ENCODE assay signal across 1 cellular context in the genomic region with DNA sequence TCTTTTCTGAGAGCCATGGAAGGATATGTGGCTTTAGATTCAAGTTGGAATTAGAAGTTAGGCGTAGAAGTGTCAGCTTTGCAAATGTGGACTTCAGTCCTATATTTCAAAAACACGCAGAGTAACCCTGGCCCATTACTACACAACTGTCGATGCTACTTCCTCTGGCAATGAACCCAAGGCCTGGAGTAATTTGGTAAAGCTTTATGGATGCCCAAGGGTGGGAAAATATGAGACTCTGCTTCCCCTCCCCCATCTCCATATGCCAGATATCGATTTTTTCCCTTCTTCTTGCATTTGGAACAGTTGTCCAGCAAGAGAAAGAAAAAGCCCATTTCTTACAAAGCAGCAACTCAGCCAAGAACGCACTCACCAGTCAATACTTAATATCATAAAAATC.
TF ChIP-seq lines count a peak whose summit lies in the region.

No MANE protein-coding gene starts in this region.

TF ChIP-seq in K562, 482 proteins besides CTCF, POLR2A, EP300 and RAD21 (continued from another document and continues in another):
- TF ChIP-seq, protein P1, sequence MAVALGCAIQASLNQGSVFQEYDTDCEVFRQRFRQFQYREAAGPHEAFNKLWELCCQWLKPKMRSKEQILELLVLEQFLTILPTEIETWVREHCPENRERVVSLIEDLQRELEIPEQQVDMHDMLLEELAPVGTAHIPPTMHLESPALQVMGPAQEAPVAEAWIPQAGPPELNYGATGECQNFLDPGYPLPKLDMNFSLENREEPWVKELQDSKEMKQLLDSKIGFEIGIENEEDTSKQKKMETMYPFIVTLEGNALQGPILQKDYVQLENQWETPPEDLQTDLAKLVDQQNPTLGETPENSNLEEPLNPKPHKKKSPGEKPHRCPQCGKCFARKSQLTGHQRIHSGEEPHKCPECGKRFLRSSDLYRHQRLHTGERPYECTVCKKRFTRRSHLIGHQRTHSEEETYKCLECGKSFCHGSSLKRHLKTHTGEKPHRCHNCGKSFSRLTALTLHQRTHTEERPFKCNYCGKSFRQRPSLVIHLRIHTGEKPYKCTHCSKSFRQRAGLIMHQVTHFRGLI (CRISPR knock-in tag; IDR thresholded peaks at IDR 0.05) = no peak
- TF ChIP-seq REST (CRISPR knock-in tag; IDR thresholded peaks at IDR 0.05; ENCODE audit: low read depth) (no peak), RBM22 (IDR thresholded peaks at IDR 0.05; ENCODE audit: low read depth, low read length, poor library complexity, severe bottlenecking) (no peak), GATA2 (CRISPR knock-in tag; IDR thresholded peaks at IDR 0.05) (no peak), ZKSCAN8 (CRISPR knock-in tag; IDR thresholded peaks at IDR 0.05) (0 out of 2 replicates have a peak, but pooled peaks have one; percentile 27), SMARCC2 (IDR thresholded peaks at IDR 0.05; ENCODE audit: low read depth) (0 out of 2 replicates have a peak, but pooled peaks have one; percentile 1), CBFA2T2 (conservative IDR thresholded peaks at IDR 0.05) (no peak), SPI1 (IDR thresholded peaks at IDR 0.05; ENCODE audit: borderline replicate concordance, low read depth, low read length) (no peak), FIP1L1 (IDR thresholded peaks at IDR 0.05; ENCODE audit: low read depth, low read length, poor library complexity, severe bottlenecking) (no peak), ZNF695 (CRISPR knock-in tag; IDR thresholded peaks at IDR 0.05) (no peak), DMBX1 (CRISPR knock-in tag; IDR thresholded peaks at IDR 0.05; ENCODE audit: borderline replicate concordance) (peak; percentile 76), CXXC5 (CRISPR knock-in tag; IDR thresholded peaks at IDR 0.05) (peak; percentile 32; the same call in 1 of the 2 replicates), NCOR1 (IDR thresholded peaks at IDR 0.05) (no peak), ZZZ3 (IDR thresholded peaks at IDR 0.05) (no peak), FUS (optimal IDR thresholded peaks at IDR 0.05; ENCODE audit: low read depth, low read length) (no peak), ZNF696 (CRISPR knock-in tag; conservative IDR thresholded peaks at IDR 0.05) (no peak), ETS1 (conservative IDR thresholded peaks at IDR 0.05; ENCODE audit: control insufficient read depth, low read depth, low read length) (no peak), SMAD4 (CRISPR knock-in tag; conservative IDR thresholded peaks at IDR 0.05) (peak; percentile 38; the same call in 1 of the 2 replicates), CLOCK (CRISPR knock-in tag; IDR thresholded peaks at IDR 0.05; ENCODE audit: borderline replicate concordance) (no peak), ZNF79 (CRISPR knock-in tag; IDR thresholded peaks at IDR 0.05; ENCODE audit: low read depth) (no peak), PTTG1 (tag; IDR thresholded peaks at IDR 0.05; ENCODE audit: low read depth) (no peak), NFRKB (IDR thresholded peaks at IDR 0.05; ENCODE audit: low read depth) (peak; percentile 69; the same call in 1 of the 2 replicates), NUFIP1 (IDR thresholded peaks at IDR 0.05; ENCODE audit: partially characterized antibody) (no peak), RBM39 (optimal IDR thresholded peaks at IDR 0.05; ENCODE audit: low read depth, low read length) (no peak), LEF1 (IDR thresholded peaks at IDR 0.05) (0 out of 2 replicates have a peak, but pooled peaks have one; percentile 16), PCBP2 (IDR thresholded peaks at IDR 0.05; ENCODE audit: low read depth, low read length, poor library complexity, severe bottlenecking) (no peak), SIN3A (IDR thresholded peaks at IDR 0.05; ENCODE audit: borderline replicate concordance in 2 of 2, control insufficient read depth in 1 of 2, low read depth in 2 of 2, low read length in 2 of 2) (no peak), ZNF174 (CRISPR knock-in tag; IDR thresholded peaks at IDR 0.05) (no peak), ZNF311 (CRISPR knock-in tag; IDR thresholded peaks at IDR 0.05) (0 out of 2 replicates have a peak, but pooled peaks have one; percentile 53), PHF8 (IDR thresholded peaks at IDR 0.05; ENCODE audit: borderline replicate concordance, low read length) (no peak), CHD4 (IDR thresholded peaks at IDR 0.05; ENCODE audit: insufficient read depth, insufficient replicate concordance, low read depth, low read length, poor library complexity, severe bottlenecking) (no peak), RFX1 (IDR thresholded peaks at IDR 0.05) (no peak), STAG1 (CRISPR knock-in tag; IDR thresholded peaks at IDR 0.05; ENCODE audit: borderline replicate concordance) (no peak), MLLT1 (IDR thresholded peaks at IDR 0.05) (0 out of 4 replicates have a peak, but pooled peaks of 1 of the 2 experiments have one; percentile 32), COPS2 (conservative IDR thresholded peaks at IDR 0.05) (no peak), ILK (tag; IDR thresholded peaks at IDR 0.05; ENCODE audit: borderline replicate concordance, low read depth) (0 out of 2 replicates have a peak, but pooled peaks have one; percentile 36), ZNF766 (CRISPR knock-in tag; conservative IDR thresholded peaks at IDR 0.05) (0 out of 2 replicates have a peak, but pooled peaks have one; percentile 26), RFX5 (IDR thresholded peaks at IDR 0.05; ENCODE audit: low read depth, low read length) (no peak), ZNF444 (CRISPR knock-in tag; IDR thresholded peaks at IDR 0.05) (no peak), SNRNP70 (optimal IDR thresholded peaks at IDR 0.05; ENCODE audit: low read depth, low read length) (no peak), ZNF184 (CRISPR knock-in tag; IDR thresholded peaks at IDR 0.05) (no peak), MEF2D (tag; conservative IDR thresholded peaks at IDR 0.05; ENCODE audit: low read depth) (peak; percentile 57; the same call in 1 of the 2 replicates), CSDE1 (IDR thresholded peaks at IDR 0.05) (no peak), ZNF282 (CRISPR knock-in tag; IDR thresholded peaks at IDR 0.05) (no peak), KAT8 (IDR thresholded peaks at IDR 0.05; ENCODE audit: low read depth) (no peak), MECOM (CRISPR knock-in tag; IDR thresholded peaks at IDR 0.05) (peak; percentile 18; the same call in 1 of the 2 replicates), BCLAF1 (IDR thresholded peaks at IDR 0.05; ENCODE audit: borderline replicate concordance in 1 of 2, control insufficient read depth in 1 of 2, low read depth in 2 of 2, low read length in 1 of 2) (no peak), MXI1 (IDR thresholded peaks at IDR 0.05; ENCODE audit: low read depth, low read length) (no peak), ZNF3 (CRISPR knock-in tag; IDR thresholded peaks at IDR 0.05) (no peak), FOXM1 (IDR thresholded peaks at IDR 0.05; ENCODE audit: low read depth) (no peak), FOXM1 (CRISPR knock-in tag; IDR thresholded peaks at IDR 0.05; ENCODE audit: low read depth) (no peak), MTA2 (IDR thresholded peaks at IDR 0.05; ENCODE audit: low read depth) (no peak)
- TF ChIP-seq, protein P2, sequence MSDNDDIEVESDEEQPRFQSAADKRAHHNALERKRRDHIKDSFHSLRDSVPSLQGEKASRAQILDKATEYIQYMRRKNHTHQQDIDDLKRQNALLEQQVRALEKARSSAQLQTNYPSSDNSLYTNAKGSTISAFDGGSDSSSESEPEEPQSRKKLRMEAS (CRISPR knock-in tag; IDR thresholded peaks at IDR 0.05) = no peak
- TF ChIP-seq, protein P3, sequence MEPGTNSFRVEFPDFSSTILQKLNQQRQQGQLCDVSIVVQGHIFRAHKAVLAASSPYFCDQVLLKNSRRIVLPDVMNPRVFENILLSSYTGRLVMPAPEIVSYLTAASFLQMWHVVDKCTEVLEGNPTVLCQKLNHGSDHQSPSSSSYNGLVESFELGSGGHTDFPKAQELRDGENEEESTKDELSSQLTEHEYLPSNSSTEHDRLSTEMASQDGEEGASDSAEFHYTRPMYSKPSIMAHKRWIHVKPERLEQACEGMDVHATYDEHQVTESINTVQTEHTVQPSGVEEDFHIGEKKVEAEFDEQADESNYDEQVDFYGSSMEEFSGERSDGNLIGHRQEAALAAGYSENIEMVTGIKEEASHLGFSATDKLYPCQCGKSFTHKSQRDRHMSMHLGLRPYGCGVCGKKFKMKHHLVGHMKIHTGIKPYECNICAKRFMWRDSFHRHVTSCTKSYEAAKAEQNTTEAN (CRISPR knock-in tag; IDR thresholded peaks at IDR 0.05) = no peak
